In the genomic region with DNA sequence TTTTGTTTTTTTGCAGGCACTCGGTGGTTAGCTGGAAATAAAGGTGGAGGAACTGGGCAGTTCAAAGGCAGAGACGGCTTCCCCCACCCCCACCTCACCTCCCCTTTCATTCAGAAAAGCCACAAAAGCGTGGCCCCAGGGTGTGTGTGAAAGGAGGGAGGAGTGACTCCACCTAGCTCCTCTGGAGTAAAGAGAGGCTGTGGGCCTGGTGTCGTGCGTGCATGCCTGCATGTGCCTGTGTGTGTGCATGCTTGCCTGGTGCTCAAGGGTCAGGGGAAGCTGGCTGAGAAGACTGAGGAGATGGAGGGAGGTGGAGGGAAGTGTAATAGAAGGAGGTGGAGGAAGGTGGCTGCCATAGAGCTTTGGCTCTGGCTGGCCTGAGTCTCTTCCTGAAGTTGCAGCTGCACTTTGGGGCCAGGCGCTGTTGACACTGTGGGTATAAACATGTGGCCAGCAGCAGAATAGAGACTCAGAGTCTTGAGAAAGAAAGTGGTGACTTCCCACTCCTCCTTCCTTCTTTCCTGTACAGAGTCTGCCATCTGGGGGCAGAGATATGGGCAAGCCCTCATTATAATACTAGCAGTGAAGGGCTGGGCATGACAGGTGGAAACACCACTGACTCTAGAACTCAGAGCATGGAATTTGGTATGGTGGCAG, we compare ENCODE assay signal across 9 cellular contexts. TPM values are rescaled to one million over a fixed set of nuclear protein-coding genes. Genes with fewer than 3 reads are reported as not detected.
DNase-seq lines count a peak whose midpoint lies in the region; ATAC-seq and TF ChIP-seq lines count a peak whose summit lies in the region.
"Had no signal": no experiment of that assay in that cellular context is flagged by ENCODE, and none has a peak within 500 bp of the region (broad histone marks: within the 10 kb centered on the region; RNA-seq: fewer than 3 reads in every experiment).

No MANE protein-coding gene starts in this region.

- peak; percentile 76 for ATAC-seq in GM18870 (IDR thresholded peaks at IDR 0.05; ENCODE audit: unreplicated experiment)
- peak; percentile 60 for ATAC-seq in HG03039 (IDR thresholded peaks at IDR 0.05; ENCODE audit: unreplicated experiment)
- peak; percentile 59 to 72 for ATAC-seq in activated T-cell treated with anti-CD3 and anti-CD28 coated beads, Interleukin-2, amount 50 U/mL, for 4 hours

- H2AFZ ChIP-seq in mesenchymal stem cell (ENCODE audit: low read depth, low read length): peak overlapping the region; percentile 65

- peak overlapping the region; percentile 14 for H4K91ac ChIP-seq in mesenchymal stem cell (ENCODE audit: low read length)

- H2BK5ac ChIP-seq in mesenchymal stem cell (ENCODE audit: low read depth, low read length, poor library complexity, severe bottlenecking): no peak overlapping the region

- H3K9me3 Mint-ChIP-seq in activated T-cell treated with anti-CD3 and anti-CD28 coated beads, Interleukin-2, amount 50 U/mL, for 4 hours: no peaks in the 10 kb centered on the region
- peaks cover 2% of the 10 kb centered on the region for H3K9me3 Mint-ChIP-seq in chondrocyte (ENCODE audit: low read depth)

- TF ChIP-seq CTCF in chondrocyte (IDR thresholded peaks at IDR 0.05): no peak
- peak in 1 of 4 experiments; percentile 21 for TF ChIP-seq CTCF in uterus (IDR thresholded peaks at IDR 0.05)

- WGBS in mesenchymal stem cell: 24% methylated on average over 4 of the region's 6 CpGs

- H3K4me3 ChIP-seq in mesenchymal stem cell (ENCODE audit: insufficient read depth in 1 of 2, low read depth in 1 of 2, low read length in 2 of 2) (no peak overlapping the region), uterus (no peak overlapping the region)
- H3K4me3 ChIP-seq: SJSA1 had no signal

- no peak overlapping the region for H2BK15ac ChIP-seq in mesenchymal stem cell (ENCODE audit: low read depth, poor library complexity, severe bottlenecking)

- no peak overlapping the region for H3K4me3 Mint-ChIP-seq in activated T-cell treated with anti-CD3 and anti-CD28 coated beads, Interleukin-2, amount 50 U/mL, for 4 hours
- no peak overlapping the region for H3K4me3 Mint-ChIP-seq in chondrocyte (ENCODE audit: unreplicated experiment)

- H3K9me3 ChIP-seq in mesenchymal stem cell (ENCODE audit: control insufficient read depth, low read length): no peaks in the 10 kb centered on the region
- H3K9me3 ChIP-seq in uterus: no peaks in the 10 kb centered on the region
- H3K9me3 ChIP-seq: SJSA1 had no signal

- H3K18ac ChIP-seq in mesenchymal stem cell (ENCODE audit: low read depth in 1 of 2, low read length in 2 of 2): peak overlapping the region; percentile 10 to 81

- peak overlapping the region; percentile 11 for H2BK120ac ChIP-seq in mesenchymal stem cell (ENCODE audit: low read depth, low read length)

- no peak overlapping the region for H3K23ac ChIP-seq in mesenchymal stem cell (ENCODE audit: low read length in 2 of 2)

- DNase-seq in COLO668 (lab: John Stamatoyannopoulos, UW; ENCODE audit: unreplicated experiment) (peak; percentile 42), NCI-H2171 (lab: John Stamatoyannopoulos, UW) (peak; percentile 25), mesenchymal stem cell (peak; percentile 60), chondrocyte (ENCODE audit: low spot score) (no peak), uterus (no peak)
- DNase-seq in activated T-cell treated with anti-CD3 and anti-CD28 coated beads, Interleukin-2, amount 50 U/mL, for 4 hours: no peak

- H3K79me1 ChIP-seq in mesenchymal stem cell (replicated peaks; ENCODE audit: low read length, poor library complexity, severe bottlenecking): no peaks in the 10 kb centered on the region

- peak overlapping the region in 1 of 2 experiments; percentile 59 for H2BK12ac ChIP-seq in mesenchymal stem cell (ENCODE audit: low read length in 2 of 2)

- TF ChIP-seq POLR2A in uterus (IDR thresholded peaks at IDR 0.05): no peak

- peak overlapping the region; percentile 8 for H3K4me2 ChIP-seq in mesenchymal stem cell (ENCODE audit: low read length, poor library complexity, severe bottlenecking)

- peak overlapping the region; percentile 66 for H4K8ac ChIP-seq in mesenchymal stem cell (ENCODE audit: low read length)

- peak overlapping the region in 1 of 2 experiments; percentile 20 for H3K4ac ChIP-seq in mesenchymal stem cell (ENCODE audit: low read depth in 1 of 2, low read length in 2 of 2)

- no peak overlapping the region for H3K27ac ChIP-seq in mesenchymal stem cell (ENCODE audit: low read length, poor library complexity, severe bottlenecking)
- no peak overlapping the region for H3K27ac ChIP-seq in uterus
- H3K27ac ChIP-seq: SJSA1 had no signal

- peak overlapping the region in 1 of 2 experiments; percentile 57 for H3K14ac ChIP-seq in mesenchymal stem cell (ENCODE audit: low read length in 2 of 2)

- intact Hi-C loops in uterus (cut with DNase I; ENCODE audit: low total_unique reads): no loop called here

- H3K27me3 ChIP-seq in mesenchymal stem cell (ENCODE audit: control insufficient read depth in 1 of 2, insufficient read depth in 1 of 2, low read length in 2 of 2): peaks cover 0 to 3% of the 10 kb centered on the region in 2 experiments
- no peaks in the 10 kb centered on the region for H3K27me3 ChIP-seq in uterus
- H3K27me3 ChIP-seq: SJSA1 had no signal

- no peak overlapping the region for H2AK5ac ChIP-seq in mesenchymal stem cell (ENCODE audit: low read length, severe bottlenecking)

- H3K27ac Mint-ChIP-seq in chondrocyte (ENCODE audit: unreplicated experiment): no peak overlapping the region

- no peaks in the 10 kb centered on the region for H3K36me3 Mint-ChIP-seq in activated T-cell treated with anti-CD3 and anti-CD28 coated beads, Interleukin-2, amount 50 U/mL, for 4 hours (ENCODE audit: insufficient read depth)
- peaks cover 2% of the 10 kb centered on the region for H3K36me3 Mint-ChIP-seq in chondrocyte (ENCODE audit: low read depth)

- H3K27me3 Mint-ChIP-seq in activated T-cell treated with anti-CD3 and anti-CD28 coated beads, Interleukin-2, amount 50 U/mL, for 4 hours (ENCODE audit: low read depth): no peaks in the 10 kb centered on the region
- H3K27me3 Mint-ChIP-seq in chondrocyte (ENCODE audit: low read depth): peaks cover 2% of the 10 kb centered on the region

- no peak overlapping the region for H3K9ac ChIP-seq in mesenchymal stem cell (ENCODE audit: low read length)

- H3K36me3 ChIP-seq in mesenchymal stem cell (ENCODE audit: control insufficient read depth in 1 of 2, insufficient read depth in 2 of 2, low read depth in 1 of 2, low read length in 2 of 2) (no peaks in the 10 kb centered on the region), uterus (no peaks in the 10 kb centered on the region)
- H3K36me3 ChIP-seq: SJSA1 had no signal

- H3K4me1 Mint-ChIP-seq in activated T-cell treated with anti-CD3 and anti-CD28 coated beads, Interleukin-2, amount 50 U/mL, for 4 hours (ENCODE audit: low read depth): peaks cover 17% of the 10 kb centered on the region
- H3K4me1 Mint-ChIP-seq in chondrocyte (ENCODE audit: low read depth): peaks cover 9% of the 10 kb centered on the region

- H3K4me1 ChIP-seq in mesenchymal stem cell (ENCODE audit: control insufficient read depth, insufficient read depth, low read depth, low read length) (peaks cover 8% of the 10 kb centered on the region), uterus (no peaks in the 10 kb centered on the region)

RNA-seq across cellular contexts. Expression of gene SINHCAF, which starts 36.9 kb away (rescaled TPM):
- total RNA-seq in activated T-cell treated with anti-CD3 and anti-CD28 coated beads, Interleukin-2, amount 50 U/mL, for 4 hours: 100 to 1,000 TPM; 176 to 209 (median 196) TPM
- polyA plus RNA-seq in mesenchymal stem cell (2013, experiment 1 of 2): 33.9 TPM
- 34.9 TPM for polyA plus RNA-seq in mesenchymal stem cell (2013, experiment 2 of 2)
- total RNA-seq in chondrocyte: 26.9 to 34.8 TPM (median 32.5 TPM) in 3 replicates
- 100 to 1,000 TPM in 2 of 4 donors, 10 to 100 TPM in 2; 26.1 to 237 (median 109) TPM for total RNA-seq in uterus

Comparison
In these comparisons a context has a peak if more than half of its experiments do, and no peak if none do; other contexts are left out.
1. DNase-seq: peak in COLO668 (single experiment), NCI-H2171 (single experiment) and mesenchymal stem cell (single experiment); none in activated T-cell treated with anti-CD3 and anti-CD28 coated beads, Interleukin-2, amount 50 U/mL, for 4 hours (single experiment), chondrocyte (single experiment) and uterus (0 of 2).
2. Peak in every context shown above with its lines, with median percentiles within 50 percentile points of each other: ATAC-seq.